ENCODE assay signal across 8 cellular contexts in the genomic region with DNA sequence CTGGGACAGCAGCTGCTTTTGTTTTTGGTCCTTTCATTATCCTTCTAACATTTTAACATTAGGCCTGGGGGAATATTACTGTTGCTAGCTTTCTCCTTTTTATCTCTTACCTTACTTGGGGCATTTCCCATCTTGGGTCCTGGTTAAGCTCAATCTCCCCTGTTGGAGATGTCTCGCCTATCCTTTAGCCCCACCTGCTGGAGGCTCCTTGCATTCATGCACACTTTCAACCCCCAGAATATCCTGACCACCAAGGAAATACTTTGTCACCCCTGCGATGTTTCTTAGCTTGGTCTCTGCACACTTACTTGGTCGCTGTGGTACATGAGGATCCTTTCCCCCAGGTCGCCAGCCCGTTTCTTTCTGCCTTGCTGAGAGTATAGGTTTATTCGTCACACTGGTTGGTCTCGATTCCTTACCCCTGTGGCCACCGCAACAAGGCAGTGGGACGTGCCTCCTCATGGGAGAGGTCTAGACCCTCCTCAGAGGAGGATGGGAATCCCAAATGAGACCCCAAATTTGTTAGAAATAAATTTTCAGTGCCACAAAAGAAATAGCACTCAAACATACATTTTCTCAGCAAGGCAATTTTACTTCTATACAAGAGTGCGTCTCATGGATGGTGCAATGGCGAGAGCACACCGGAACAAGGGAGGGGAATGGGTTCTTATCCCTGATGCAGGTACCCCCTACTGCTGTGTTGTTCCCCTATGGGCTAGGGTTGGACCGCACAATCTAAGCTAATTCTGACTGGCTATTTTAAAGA. TPM values are rescaled to one million over a fixed set of nuclear protein-coding genes. Genes with fewer than 3 reads are reported as not detected.
DNase-seq lines count a peak whose midpoint lies in the region; ATAC-seq and TF ChIP-seq lines count a peak whose summit lies in the region.

No MANE protein-coding gene starts in this region.

- H3K36me3 Mint-ChIP-seq in CD8-positive, alpha-beta memory T cell: peaks cover 0 to under 1% (median 0%) of the 10 kb centered on the region in 3 donors

- 86 to 90% methylated on average over 10 to 12 of the region's 13 CpGs for WGBS in esophagus squamous epithelium, 2 donors

- CTCF ChIA-PET in CD8-positive, alpha-beta memory T cell (lab: Charles Lee): interaction anchor here (0.6 to 6.9 kb wide), 24 partner anchors 8 to 344 kb away, joined by 3 to 56 read pairs (median 4); a partner anchor contains a TSS

- no peak overlapping the region for H3K4me3 ChIP-seq in CD8-positive, alpha-beta memory T cell (ENCODE audit: low read length)
- no peak overlapping the region for H3K4me3 ChIP-seq in Jurkat, Clone E6-1 (ENCODE audit: low read length)
- no peak overlapping the region for H3K4me3 ChIP-seq in esophagus squamous epithelium

- no peak overlapping the region for H3K27ac ChIP-seq in CD8-positive, alpha-beta memory T cell (ENCODE audit: low read depth, low read length)
- no peak overlapping the region for H3K27ac ChIP-seq in esophagus squamous epithelium

- peak; percentile 43 to 64 (median 56) for TF ChIP-seq CTCF in esophagus squamous epithelium (IDR thresholded peaks at IDR 0.05)

- H3K9me3 ChIP-seq in CD8-positive, alpha-beta memory T cell (ENCODE audit: low read length): no peaks in the 10 kb centered on the region
- peaks cover 0 to 7% (median 6%) of the 10 kb centered on the region in 3 donors for H3K9me3 ChIP-seq in esophagus squamous epithelium

- peak overlapping the region in 1 of 7 donors; percentile 31 for H3K4me3 Mint-ChIP-seq in CD8-positive, alpha-beta memory T cell

- H3K36me3 ChIP-seq in CD8-positive, alpha-beta memory T cell (ENCODE audit: insufficient read depth, low read length): no peaks in the 10 kb centered on the region
- peaks cover 2 to 36% (median 4%) of the 10 kb centered on the region in 3 donors for H3K36me3 ChIP-seq in esophagus squamous epithelium

- no peak for ATAC-seq in GM18867 (IDR thresholded peaks at IDR 0.05; ENCODE audit: unreplicated experiment)
- no peak for ATAC-seq in GM18520 (IDR thresholded peaks at IDR 0.05; ENCODE audit: unreplicated experiment)

- H3K4me1 ChIP-seq in CD8-positive, alpha-beta memory T cell (ENCODE audit: insufficient read depth, low read length): peaks cover 6% of the 10 kb centered on the region
- H3K4me1 ChIP-seq in esophagus squamous epithelium: peaks cover 7 to 21% (median 11%) of the 10 kb centered on the region in 3 donors

- TF ChIP-seq POLR2A in esophagus squamous epithelium (IDR thresholded peaks at IDR 0.05): no peak

- H3K27me3 ChIP-seq in CD8-positive, alpha-beta memory T cell (ENCODE audit: insufficient read depth, low read length, poor library complexity, severe bottlenecking): no peaks in the 10 kb centered on the region
- H3K27me3 ChIP-seq in esophagus squamous epithelium: no peaks in the 10 kb centered on the region

- intact Hi-C loops in esophagus squamous epithelium (cut with DNase I): no loop called here

- DNase-seq in CD8-positive, alpha-beta memory T cell: peak; percentile 43 to 75 (median 55)
- DNase-seq in Jurkat, Clone E6-1 (ENCODE audit: low read depth, low spot score): peak; percentile 51
- DNase-seq in activated CD8-positive, alpha-beta memory T cell treated with anti-CD3 and anti-CD28 coated beads for 1 hour (ENCODE audit: extremely low read depth in 1 of 2, low read depth in 1 of 2): peak; percentile 34 to 40
- no peak for DNase-seq in esophagus squamous epithelium (lab: John Stamatoyannopoulos, UW)
- DNase-seq in stimulated activated CD4-positive, alpha-beta T cell treated with anti-CD3 and anti-CD28 coated beads, Interleukin-15, amount 100 ng/mL, for 24 hours: peak; percentile 72
- DNase-seq in NCI-H510A treated with DMSO at 0.1 percent for 48 hours (lab: John Stamatoyannopoulos, UW): no peak

- H3K9me3 Mint-ChIP-seq in CD8-positive, alpha-beta memory T cell: no peaks in the 10 kb centered on the region

- peaks cover 0 to under 1% of the 10 kb centered on the region in 2 donors for H3K27me3 Mint-ChIP-seq in CD8-positive, alpha-beta memory T cell

- POLR2A ChIA-PET in CD8-positive, alpha-beta memory T cell (lab: Charles Lee): interaction anchor here (0.6 kb wide), 1 partner anchor 169 kb away, joined by 3 read pairs; no protein-coding TSS in a partner anchor

- H3K27ac Mint-ChIP-seq in CD8-positive, alpha-beta memory T cell: peak overlapping the region in 2 of 8 donors; percentile 67 to 87

- peaks cover 6 to 9% (median 9%) of the 10 kb centered on the region in 3 donors for H3K4me1 Mint-ChIP-seq in CD8-positive, alpha-beta memory T cell

RNA-seq across cellular contexts. Expression of a gene that starts 5.4 kb away (rescaled TPM):
- 100 to 1,000 TPM; 122 to 126 TPM for total RNA-seq in CD8-positive, alpha-beta memory T cell
- polyA plus RNA-seq in CD8-positive, alpha-beta memory T cell: 127 TPM
- 136 TPM for polyA plus RNA-seq in Jurkat, Clone E6-1 (2012; ENCODE audit: insufficient read depth, insufficient read length)
- total RNA-seq in esophagus squamous epithelium: 10 to 100 TPM; 58.4 to 88.4 (median 72.3) TPM

RNA-seq across cellular contexts. Expression of a gene that starts 20.0 kb away (rescaled TPM):
- 10 to 100 TPM; 23.7 to 27.6 TPM for total RNA-seq in CD8-positive, alpha-beta memory T cell
- 1.8 TPM for polyA plus RNA-seq in CD8-positive, alpha-beta memory T cell
- polyA plus RNA-seq in Jurkat, Clone E6-1 (2012; ENCODE audit: insufficient read depth, insufficient read length): 18.2 TPM
- total RNA-seq in esophagus squamous epithelium: 10 to 100 TPM in 2 of 4 donors, 1 to 10 TPM in 2; 3.8 to 21.0 (median 7.6) TPM

RNA-seq across cellular contexts. Expression of a gene that starts 42.2 kb away (rescaled TPM):
- total RNA-seq in CD8-positive, alpha-beta memory T cell: 100 to 1,000 TPM; 333 to 341 TPM
- 140 TPM for polyA plus RNA-seq in CD8-positive, alpha-beta memory T cell
- 288 TPM for polyA plus RNA-seq in Jurkat, Clone E6-1 (2012; ENCODE audit: insufficient read depth, insufficient read length)
- 100 to 1,000 TPM; 250 to 385 (median 268) TPM for total RNA-seq in esophagus squamous epithelium

Comparison
In these comparisons a context has a peak if more than half of its experiments do, and no peak if none do; other contexts are left out.
1. DNase-seq: peak in CD8-positive, alpha-beta memory T cell (5 of 5), Jurkat, Clone E6-1 (single experiment), activated CD8-positive, alpha-beta memory T cell treated with anti-CD3 and anti-CD28 coated beads for 1 hour (2 of 2) and stimulated activated CD4-positive, alpha-beta T cell treated with anti-CD3 and anti-CD28 coated beads, Interleukin-15, amount 100 ng/mL, for 24 hours (single experiment); none in esophagus squamous epithelium (single experiment) and NCI-H510A treated with DMSO at 0.1 percent for 48 hours (single experiment).